8 cellular contexts compared by ENCODE assay signal in genomic region chr18:21163647-21164625, GRCh38. TPM values are rescaled to one million over a fixed set of nuclear protein-coding genes. Genes with fewer than 3 reads are reported as not detected.
DNase-seq lines count a peak whose midpoint lies in the region; ATAC-seq and TF ChIP-seq lines count a peak whose summit lies in the region.

No MANE protein-coding gene starts in this region.

- no peak for ATAC-seq in GM18502 (IDR thresholded peaks at IDR 0.05; ENCODE audit: poor library complexity, unreplicated experiment)

- peak; percentile 69 for DNase-seq in HFF-Myc (ENCODE audit: extremely low read depth, low read depth)
- peak; percentile 97 for DNase-seq in SKM-1 treated with dmso at 0.1 percent for 144 hours (lab: John Stamatoyannopoulos, UW; ENCODE audit: unreplicated experiment)
- peak; percentile 41 for DNase-seq in foreskin melanocyte
- no peak for DNase-seq in NCI-H128 (lab: John Stamatoyannopoulos, UW; ENCODE audit: unreplicated experiment)
- no peak for DNase-seq in activated CD4-positive, alpha-beta T cell treated with anti-CD3 and anti-CD28 coated beads for 1 hour
- no peak for DNase-seq in activated CD4-positive, CD25-positive, alpha-beta regulatory T cell (lab: John Stamatoyannopoulos, UW)

- H3K4me2 ChIP-seq in skeletal muscle satellite cell (ENCODE audit: low read length): peak overlapping the region; percentile 73

- peaks cover 19% of the 10 kb centered on the region for H3K4me1 ChIP-seq in skeletal muscle satellite cell (ENCODE audit: control insufficient read depth, insufficient read depth, low read length)

- no peaks in the 10 kb centered on the region for H3K36me3 ChIP-seq in skeletal muscle satellite cell (ENCODE audit: insufficient read depth, low read length)

- no peaks in the 10 kb centered on the region for H3K27me3 ChIP-seq in skeletal muscle satellite cell (ENCODE audit: control insufficient read depth, insufficient read depth, low read length)

- peak overlapping the region; percentile 73 for H3K9ac ChIP-seq in skeletal muscle satellite cell (ENCODE audit: low read depth, low read length)

- TF ChIP-seq CTCF in HFF-Myc (IDR thresholded peaks at IDR 0.05; ENCODE audit: low read depth, low read length, missing control alignments): no peak

- no peak overlapping the region for H3K4me3 ChIP-seq in HFF-Myc (replicated peaks; ENCODE audit: low read depth, low read length)
- no peak overlapping the region for H3K4me3 ChIP-seq in skeletal muscle satellite cell (ENCODE audit: low read length)

- H3K9me3 ChIP-seq in skeletal muscle satellite cell (replicated peaks; ENCODE audit: low read length): no peaks in the 10 kb centered on the region

RNA-seq across cellular contexts. Expression of gene ROCK1, which starts 52.3 kb away (rescaled TPM):
- 26.1 and 27.5 TPM in 2 replicates for total RNA-seq in skeletal muscle satellite cell (2012; rRNA removed)

Comparison
In these comparisons a context has a peak if more than half of its experiments do, and no peak if none do; other contexts are left out.
1. DNase-seq: peak in HFF-Myc (single experiment), SKM-1 treated with dmso at 0.1 percent for 144 hours (single experiment) and foreskin melanocyte (single experiment); none in NCI-H128 (single experiment), activated CD4-positive, alpha-beta T cell treated with anti-CD3 and anti-CD28 coated beads for 1 hour (single experiment) and activated CD4-positive, CD25-positive, alpha-beta regulatory T cell (0 of 4).